2 cellular contexts compared by ENCODE assay signal in the genomic region with DNA sequence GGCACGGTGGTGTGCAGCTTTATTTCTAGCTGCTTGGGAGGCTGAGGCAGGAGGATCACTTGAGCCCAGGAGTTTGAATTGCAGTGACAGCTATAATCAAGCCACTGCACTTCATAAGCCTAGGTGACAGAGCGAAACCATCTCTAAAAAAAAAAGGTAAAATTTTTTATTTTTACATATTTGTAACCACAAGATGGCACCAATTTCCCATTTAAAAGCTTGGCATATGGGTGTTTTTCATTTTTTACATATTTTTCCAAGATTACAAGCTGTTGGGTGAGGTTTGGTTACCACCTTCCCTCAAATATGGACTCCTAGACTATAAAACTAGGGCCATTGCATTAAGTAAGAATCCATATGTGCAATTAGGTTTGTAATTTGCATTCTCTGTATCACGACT.
TF ChIP-seq lines count a peak whose summit lies in the region.

No MANE protein-coding gene starts in this region.

TF ChIP-seq in IMR-90, 13 proteins besides CTCF, POLR2A, EP300 and RAD21:
- TF ChIP-seq SMC3 (IDR thresholded peaks at IDR 0.05; ENCODE audit: low read depth, low read length) = 0 out of 2 replicates have a peak, but pooled peaks have one; percentile 10
- no peak for TF ChIP-seq MAFK (IDR thresholded peaks at IDR 0.05; ENCODE audit: low read depth, low read length)

TF ChIP-seq in HepG2, 621 proteins besides CTCF, POLR2A, EP300 and RAD21:
- no peak for TF ChIP-seq SMAD9 (CRISPR knock-in tag; IDR thresholded peaks at IDR 0.05)
- no peak for TF ChIP-seq ZNF253 (CRISPR knock-in tag; IDR thresholded peaks at IDR 0.05; ENCODE audit: borderline replicate concordance)
- TF ChIP-seq STAG1 (CRISPR knock-in tag; IDR thresholded peaks at IDR 0.05) = peak; percentile 27
TF ChIP-seq in HepG2: peak in this region for 1.
